In the genomic region with DNA sequence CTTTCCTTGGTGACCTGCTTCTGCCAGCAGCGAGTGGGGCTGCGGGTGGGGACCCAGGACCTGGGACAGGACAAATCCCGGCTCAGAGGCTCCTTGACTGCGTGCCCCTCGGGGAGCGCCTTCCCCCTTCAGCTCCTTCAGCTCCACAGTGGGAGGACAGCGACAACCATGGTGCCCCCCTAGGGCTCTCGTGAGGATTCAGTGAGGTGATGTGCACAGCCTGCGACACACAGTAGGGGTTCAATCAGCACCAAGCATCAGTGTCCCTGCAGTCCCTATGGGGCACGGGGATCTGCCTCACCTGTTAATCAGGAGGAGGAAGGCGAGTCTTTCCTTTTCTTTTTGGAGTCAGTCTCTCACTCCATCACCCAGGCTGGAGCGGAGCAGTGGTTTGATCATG, we compare ENCODE assay signal across 25 cellular contexts.
"Had no signal": no experiment of that assay in that cellular context is flagged by ENCODE, and none has a peak within 500 bp of the region (broad histone marks: within the 10 kb centered on the region; RNA-seq: fewer than 3 reads in every experiment).

No MANE protein-coding gene starts in this region.

- H2AFZ ChIP-seq: PC-9 had no signal

- H3K27me3 ChIP-seq: adrenal gland, SJCRH30 had no signal

- H3K4me3 Mint-ChIP-seq: activated CD4-positive, alpha-beta memory T cell treated with anti-CD3 and anti-CD28 coated beads for 36 hours; activated CD4-positive, alpha-beta T cell treated with anti-CD3 and anti-CD28 coated beads, Interleukin-2, amount 10 ng/mL, durations not matched to agents 7 days and 5 days; activated naive CD4-positive, alpha-beta T cell treated with anti-CD3 and anti-CD28 coated beads for 36 hours; activated naive CD8-positive, alpha-beta T cell; activated T-helper 17 cell treated with anti-CD3 and anti-CD28 coated beads, Interleukin-2, amount 50 U/mL, for 72 hours had no signal

- ATAC-seq: activated T-helper 17 cell treated with anti-CD3 and anti-CD28 coated beads, Interleukin-2, amount 50 U/mL, for 72 hours had no signal

- H3K9ac ChIP-seq: SK-N-SH had no signal

- H3K9me3 Mint-ChIP-seq: activated CD4-positive, alpha-beta memory T cell treated with anti-CD3 and anti-CD28 coated beads for 36 hours; activated CD4-positive, alpha-beta T cell treated with anti-CD3 and anti-CD28 coated beads, Interleukin-2, amount 10 ng/mL, durations not matched to agents 7 days and 5 days; activated naive CD4-positive, alpha-beta T cell treated with anti-CD3 and anti-CD28 coated beads for 36 hours; activated T-helper 17 cell treated with anti-CD3 and anti-CD28 coated beads, Interleukin-2, amount 50 U/mL, for 72 hours had no signal

- H3K9me2 ChIP-seq: SK-N-SH had no signal

- H3K4me2 ChIP-seq: SK-N-SH had no signal

- H3K27me3 Mint-ChIP-seq: activated CD4-positive, alpha-beta memory T cell treated with anti-CD3 and anti-CD28 coated beads for 36 hours; activated CD4-positive, alpha-beta T cell treated with anti-CD3 and anti-CD28 coated beads, Interleukin-2, amount 10 ng/mL, durations not matched to agents 7 days and 5 days; activated T-helper 17 cell treated with anti-CD3 and anti-CD28 coated beads, Interleukin-2, amount 50 U/mL, for 72 hours had no signal

- H3K36me3 ChIP-seq: adrenal gland, SJCRH30 had no signal

- H3K27ac Mint-ChIP-seq: activated CD4-positive, alpha-beta memory T cell treated with anti-CD3 and anti-CD28 coated beads for 36 hours; activated naive CD4-positive, alpha-beta T cell treated with anti-CD3 and anti-CD28 coated beads for 36 hours; activated naive CD8-positive, alpha-beta T cell had no signal

- H3K36me3 Mint-ChIP-seq: activated CD4-positive, alpha-beta memory T cell treated with anti-CD3 and anti-CD28 coated beads for 36 hours; activated naive CD8-positive, alpha-beta T cell had no signal

- H3K4me3 ChIP-seq: adrenal gland, PC-9, SJCRH30 had no signal

- H3K27ac ChIP-seq: adrenal gland, VCaP had no signal

- H3K9me3 ChIP-seq: adrenal gland, SJCRH30, SK-N-SH had no signal

- DNase-seq: activated CD4-positive, alpha-beta memory T cell treated with anti-CD3 and anti-CD28 coated beads for 36 hours; activated CD4-positive, alpha-beta T cell treated with anti-CD3 and anti-CD28 coated beads, Interleukin-2, amount 10 ng/mL, durations not matched to agents 7 days and 5 days; activated CD4-positive, CD25-positive, alpha-beta regulatory T cell; activated CD8-positive, alpha-beta memory T cell treated with anti-CD3 and anti-CD28 coated beads for 24 hours; activated gamma-delta T cell; activated naive CD4-positive, alpha-beta T cell treated with anti-CD3 and anti-CD28 coated beads for 36 hours; activated T-cell treated with anti-CD3 and anti-CD28 coated beads for 4 hours; activated T-cell treated with anti-CD3 and anti-CD28 coated beads, Interleukin-2, amount 50 U/mL, for 48 hours; adrenal gland; anterior cingulate cortex; MM.1S; NCI-H1105; NCI-H1436; NCI-H2029 treated with DMSO at 0.1 percent for 48 hours; NCI-H345; NCI-H510A; NCI-H69; PC-9; Right ventricle myocardium superior; SJCRH30; T-helper 1 cell had no signal
